In the genomic region with DNA sequence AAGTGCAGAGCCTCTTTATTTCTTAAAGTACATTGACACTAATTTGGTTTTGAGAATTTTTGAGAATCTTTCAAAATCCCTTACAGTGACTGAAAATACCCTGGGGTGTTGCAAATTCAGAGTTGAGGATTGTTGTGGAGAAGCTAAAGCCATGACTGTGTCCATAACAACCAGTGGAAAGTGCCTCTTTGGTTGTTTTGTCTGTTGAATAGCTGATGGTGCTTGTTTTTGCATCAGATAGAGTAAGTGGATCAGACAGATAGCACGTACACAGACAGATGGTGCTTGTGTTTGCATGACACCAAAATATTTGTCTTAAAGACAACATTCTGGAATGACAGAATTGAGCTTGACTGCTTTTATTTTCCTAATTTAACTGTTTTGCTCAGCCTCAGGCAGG, we compare ENCODE assay signal across 22 cellular contexts.
DNase-seq lines count a peak whose midpoint lies in the region; ATAC-seq lines count a peak whose summit lies in the region.
"Had no signal": no experiment of that assay in that cellular context is flagged by ENCODE, and none has a peak within 500 bp of the region (broad histone marks: within the 10 kb centered on the region; RNA-seq: fewer than 3 reads in every experiment).

No MANE protein-coding gene starts in this region.

- peak overlapping the region in 1 of 8 donors; percentile 19 for H3K27ac Mint-ChIP-seq in CD8-positive, alpha-beta memory T cell
- H3K27ac Mint-ChIP-seq: CD14-positive monocyte, T-cell had no signal

- no peak overlapping the region for H3K4me3 Mint-ChIP-seq in CD8-positive, alpha-beta memory T cell
- H3K4me3 Mint-ChIP-seq: CD14-positive monocyte, T-cell had no signal

- no peak overlapping the region for H3K4me3 ChIP-seq in CD8-positive, alpha-beta memory T cell (ENCODE audit: low read length)
- H3K4me3 ChIP-seq: GM12878, SJSA1 had no signal

- intact Hi-C loops in head of caudate nucleus (cut with DNase I): no loop called here

- no peaks in the 10 kb centered on the region for H3K4me1 ChIP-seq in CD8-positive, alpha-beta memory T cell (ENCODE audit: insufficient read depth, low read length)
- H3K4me1 ChIP-seq: BE2C, SJSA1 had no signal

- no peaks in the 10 kb centered on the region for H3K4me1 Mint-ChIP-seq in CD8-positive, alpha-beta memory T cell
- H3K4me1 Mint-ChIP-seq: CD14-positive monocyte, T-cell had no signal

- POLR2A ChIA-PET in CD8-positive, alpha-beta memory T cell (lab: Charles Lee): no interaction called here

- no peak overlapping the region for H3K27ac ChIP-seq in CD8-positive, alpha-beta memory T cell (ENCODE audit: low read depth, low read length)
- H3K27ac ChIP-seq: 22Rv1, SJSA1 had no signal

- H3K9me3 ChIP-seq in CD8-positive, alpha-beta memory T cell (ENCODE audit: low read length): no peaks in the 10 kb centered on the region
- H3K9me3 ChIP-seq: BE2C, SJSA1 had no signal

- no peaks in the 10 kb centered on the region for H3K36me3 ChIP-seq in CD8-positive, alpha-beta memory T cell (ENCODE audit: insufficient read depth, low read length)
- H3K36me3 ChIP-seq: BE2C, SJSA1 had no signal

- CTCF ChIA-PET in CD8-positive, alpha-beta memory T cell (lab: Charles Lee): no interaction called here

- no peaks in the 10 kb centered on the region for H3K27me3 ChIP-seq in CD8-positive, alpha-beta memory T cell (ENCODE audit: insufficient read depth, low read length, poor library complexity, severe bottlenecking)
- H3K27me3 ChIP-seq: BE2C, SJSA1 had no signal

- no peaks in the 10 kb centered on the region for H3K36me3 Mint-ChIP-seq in CD8-positive, alpha-beta memory T cell
- H3K36me3 Mint-ChIP-seq: CD14-positive monocyte, T-cell had no signal

- no peak for ATAC-seq in GM18502 (IDR thresholded peaks at IDR 0.05; ENCODE audit: poor library complexity, unreplicated experiment)
- ATAC-seq: HCT116, T-cell had no signal

- DNase-seq in DMS53 (lab: John Stamatoyannopoulos, UW) (peak; percentile 14), DMS53 treated with DMSO at 0.1 percent for 48 hours (lab: John Stamatoyannopoulos, UW; ENCODE audit: unreplicated experiment) (no peak), Ammon's horn (ENCODE audit: low spot score) (peak; percentile 50), NCI-H1694 treated with DMSO at 0.1 percent for 48 hours (lab: John Stamatoyannopoulos, UW) (peak; percentile 24), inferior parietal cortex (ENCODE audit: extremely low spot score) (peak; percentile 3), head of caudate nucleus (no peak)
- DNase-seq in CD8-positive, alpha-beta memory T cell: no peak
- DNase-seq: BE2C, Calu3, KBM-7, NCI-H1417 treated with DMSO at 0.1 percent for 48 hours, NCI-H2029, NCI-H510A treated with DMSO at 0.1 percent for 48 hours, Right ventricle myocardium superior, RPMI8226, T-cell had no signal

- H3K9me3 Mint-ChIP-seq in CD8-positive, alpha-beta memory T cell: peaks cover 0 to 5% (median 4%) of the 10 kb centered on the region in 5 donors

- H3K27me3 Mint-ChIP-seq in CD8-positive, alpha-beta memory T cell: peaks cover 6% of the 10 kb centered on the region in 2 donors

Comparison
In these comparisons a context has a peak if more than half of its experiments do, and no peak if none do; other contexts are left out.
1. DNase-seq: peak in DMS53 (single experiment), Ammon's horn (single experiment), NCI-H1694 treated with DMSO at 0.1 percent for 48 hours (single experiment) and inferior parietal cortex (single experiment); none in DMS53 treated with DMSO at 0.1 percent for 48 hours (single experiment), CD8-positive, alpha-beta memory T cell (0 of 5) and head of caudate nucleus (0 of 42).